1 cellular context compared by ENCODE assay signal in the genomic region with DNA sequence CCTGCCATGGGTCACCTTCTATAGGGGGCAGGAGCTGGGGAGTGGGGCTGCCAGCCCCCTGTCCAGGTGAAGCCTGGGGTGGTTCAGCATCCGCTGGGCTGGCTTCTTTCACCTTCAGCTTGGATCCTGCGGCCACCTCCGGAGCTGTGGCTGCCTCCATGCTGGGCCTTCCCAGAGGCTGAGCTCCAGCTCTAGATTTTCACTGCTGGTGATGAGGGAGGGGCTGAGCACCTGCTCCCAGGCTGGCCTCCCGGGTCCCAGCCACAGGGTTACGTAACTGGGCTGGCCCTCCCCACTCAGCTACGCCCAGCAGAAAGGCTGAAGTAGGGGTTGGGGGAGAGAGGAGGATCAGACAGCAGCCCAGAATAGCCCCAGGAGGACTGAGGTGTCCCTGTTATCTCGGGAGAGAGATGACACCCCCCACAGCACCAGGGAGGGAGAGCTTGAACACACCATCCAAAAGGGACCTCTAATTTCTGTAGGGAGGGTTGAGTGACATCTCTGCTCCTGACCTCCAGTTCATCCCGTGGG.
TF ChIP-seq lines count a peak whose summit lies in the region.

A gene with protein sequence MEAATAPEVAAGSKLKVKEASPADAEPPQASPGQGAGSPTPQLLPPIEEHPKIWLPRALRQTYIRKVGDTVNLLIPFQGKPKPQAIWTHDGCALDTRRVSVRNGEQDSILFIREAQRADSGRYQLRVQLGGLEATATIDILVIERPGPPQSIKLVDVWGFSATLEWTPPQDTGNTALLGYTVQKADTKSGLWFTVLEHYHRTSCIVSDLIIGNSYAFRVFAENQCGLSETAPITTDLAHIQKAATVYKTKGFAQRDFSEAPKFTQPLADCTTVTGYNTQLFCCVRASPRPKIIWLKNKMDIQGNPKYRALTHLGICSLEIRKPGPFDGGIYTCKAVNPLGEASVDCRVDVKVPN (minus strand): TSS at position 180 of the 531 bp plus-strand sequence. CDS start 20 bp downstream, at position 160.

TF ChIP-seq in HepG2, 621 proteins besides CTCF, POLR2A, EP300 and RAD21 (continued from another document and continues in another):
- TF ChIP-seq, protein P1, sequence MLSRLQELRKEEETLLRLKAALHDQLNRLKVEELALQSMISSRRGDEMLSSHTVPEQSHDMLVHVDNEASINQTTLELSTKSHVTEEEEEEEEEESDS (CRISPR knock-in tag; IDR thresholded peaks at IDR 0.05; ENCODE audit: borderline replicate concordance) = no peak
- TF ChIP-seq SUZ12 (IDR thresholded peaks at IDR 0.05; ENCODE audit: low read depth, low read length) = no peak
- TF ChIP-seq, protein P2, sequence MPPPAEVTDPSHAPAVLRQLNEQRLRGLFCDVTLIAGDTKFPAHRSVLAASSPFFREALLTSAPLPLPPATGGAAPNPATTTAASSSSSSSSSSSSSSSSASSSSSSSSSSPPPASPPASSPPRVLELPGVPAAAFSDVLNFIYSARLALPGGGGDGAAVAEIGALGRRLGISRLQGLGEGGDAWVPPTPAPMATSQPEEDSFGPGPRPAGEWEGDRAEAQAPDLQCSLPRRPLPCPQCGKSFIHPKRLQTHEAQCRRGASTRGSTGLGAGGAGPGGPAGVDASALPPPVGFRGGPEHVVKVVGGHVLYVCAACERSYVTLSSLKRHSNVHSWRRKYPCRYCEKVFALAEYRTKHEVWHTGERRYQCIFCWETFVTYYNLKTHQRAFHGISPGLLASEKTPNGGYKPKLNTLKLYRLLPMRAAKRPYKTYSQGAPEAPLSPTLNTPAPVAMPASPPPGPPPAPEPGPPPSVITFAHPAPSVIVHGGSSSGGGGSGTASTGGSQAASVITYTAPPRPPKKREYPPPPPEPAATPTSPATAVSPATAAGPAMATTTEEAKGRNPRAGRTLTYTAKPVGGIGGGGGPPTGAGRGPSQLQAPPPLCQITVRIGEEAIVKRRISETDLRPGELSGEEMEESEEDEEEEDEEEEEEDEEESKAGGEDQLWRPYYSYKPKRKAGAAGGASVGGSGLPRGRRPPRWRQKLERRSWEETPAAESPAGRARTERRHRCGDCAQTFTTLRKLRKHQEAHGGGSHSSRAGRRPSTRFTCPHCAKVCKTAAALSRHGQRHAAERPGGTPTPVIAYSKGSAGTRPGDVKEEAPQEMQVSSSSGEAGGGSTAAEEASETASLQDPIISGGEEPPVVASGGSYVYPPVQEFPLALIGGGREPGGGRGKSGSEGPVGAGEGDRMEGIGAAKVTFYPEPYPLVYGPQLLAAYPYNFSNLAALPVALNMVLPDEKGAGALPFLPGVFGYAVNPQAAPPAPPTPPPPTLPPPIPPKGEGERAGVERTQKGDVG (CRISPR knock-in tag; IDR thresholded peaks at IDR 0.05; ENCODE audit: borderline replicate concordance) = no peak
- TF ChIP-seq, protein P3, sequence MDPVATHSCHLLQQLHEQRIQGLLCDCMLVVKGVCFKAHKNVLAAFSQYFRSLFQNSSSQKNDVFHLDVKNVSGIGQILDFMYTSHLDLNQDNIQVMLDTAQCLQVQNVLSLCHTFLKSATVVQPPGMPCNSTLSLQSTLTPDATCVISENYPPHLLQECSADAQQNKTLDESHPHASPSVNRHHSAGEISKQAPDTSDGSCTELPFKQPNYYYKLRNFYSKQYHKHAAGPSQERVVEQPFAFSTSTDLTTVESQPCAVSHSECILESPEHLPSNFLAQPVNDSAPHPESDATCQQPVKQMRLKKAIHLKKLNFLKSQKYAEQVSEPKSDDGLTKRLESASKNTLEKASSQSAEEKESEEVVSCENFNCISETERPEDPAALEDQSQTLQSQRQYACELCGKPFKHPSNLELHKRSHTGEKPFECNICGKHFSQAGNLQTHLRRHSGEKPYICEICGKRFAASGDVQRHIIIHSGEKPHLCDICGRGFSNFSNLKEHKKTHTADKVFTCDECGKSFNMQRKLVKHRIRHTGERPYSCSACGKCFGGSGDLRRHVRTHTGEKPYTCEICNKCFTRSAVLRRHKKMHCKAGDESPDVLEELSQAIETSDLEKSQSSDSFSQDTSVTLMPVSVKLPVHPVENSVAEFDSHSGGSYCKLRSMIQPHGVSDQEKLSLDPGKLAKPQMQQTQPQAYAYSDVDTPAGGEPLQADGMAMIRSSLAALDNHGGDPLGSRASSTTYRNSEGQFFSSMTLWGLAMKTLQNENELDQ (CRISPR knock-in tag; IDR thresholded peaks at IDR 0.05; ENCODE audit: borderline replicate concordance) = no peak
- no peak for TF ChIP-seq EEA1 (CRISPR knock-in tag; IDR thresholded peaks at IDR 0.05; ENCODE audit: borderline replicate concordance)
- no peak for TF ChIP-seq FOXA3 (CRISPR knock-in tag; IDR thresholded peaks at IDR 0.05)
- TF ChIP-seq SAP130 (CRISPR knock-in tag; IDR thresholded peaks at IDR 0.05; ENCODE audit: low read depth) = peak; percentile 44; the same call in 1 of the 2 replicates
- TF ChIP-seq ZNF543 (CRISPR knock-in tag; IDR thresholded peaks at IDR 0.05) = no peak
- TF ChIP-seq, protein P4, sequence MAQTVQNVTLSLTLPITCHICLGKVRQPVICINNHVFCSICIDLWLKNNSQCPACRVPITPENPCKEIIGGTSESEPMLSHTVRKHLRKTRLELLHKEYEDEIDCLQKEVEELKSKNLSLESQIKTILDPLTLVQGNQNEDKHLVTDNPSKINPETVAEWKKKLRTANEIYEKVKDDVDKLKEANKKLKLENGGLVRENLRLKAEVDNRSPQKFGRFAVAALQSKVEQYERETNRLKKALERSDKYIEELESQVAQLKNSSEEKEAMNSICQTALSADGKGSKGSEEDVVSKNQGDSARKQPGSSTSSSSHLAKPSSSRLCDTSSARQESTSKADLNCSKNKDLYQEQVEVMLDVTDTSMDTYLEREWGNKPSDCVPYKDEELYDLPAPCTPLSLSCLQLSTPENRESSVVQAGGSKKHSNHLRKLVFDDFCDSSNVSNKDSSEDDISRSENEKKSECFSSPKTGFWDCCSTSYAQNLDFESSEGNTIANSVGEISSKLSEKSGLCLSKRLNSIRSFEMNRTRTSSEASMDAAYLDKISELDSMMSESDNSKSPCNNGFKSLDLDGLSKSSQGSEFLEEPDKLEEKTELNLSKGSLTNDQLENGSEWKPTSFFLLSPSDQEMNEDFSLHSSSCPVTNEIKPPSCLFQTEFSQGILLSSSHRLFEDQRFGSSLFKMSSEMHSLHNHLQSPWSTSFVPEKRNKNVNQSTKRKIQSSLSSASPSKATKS (CRISPR knock-in tag; IDR thresholded peaks at IDR 0.05) = no peak
- TF ChIP-seq DR1 (CRISPR knock-in tag; IDR thresholded peaks at IDR 0.05) = 0 out of 2 replicates have a peak, but pooled peaks have one; percentile 32
- TF ChIP-seq ZNF563 (CRISPR knock-in tag; IDR thresholded peaks at IDR 0.05) = no peak
- no peak for TF ChIP-seq GATA4 (IDR thresholded peaks at IDR 0.05; ENCODE audit: borderline replicate concordance, low read depth)
- TF ChIP-seq, protein P5, sequence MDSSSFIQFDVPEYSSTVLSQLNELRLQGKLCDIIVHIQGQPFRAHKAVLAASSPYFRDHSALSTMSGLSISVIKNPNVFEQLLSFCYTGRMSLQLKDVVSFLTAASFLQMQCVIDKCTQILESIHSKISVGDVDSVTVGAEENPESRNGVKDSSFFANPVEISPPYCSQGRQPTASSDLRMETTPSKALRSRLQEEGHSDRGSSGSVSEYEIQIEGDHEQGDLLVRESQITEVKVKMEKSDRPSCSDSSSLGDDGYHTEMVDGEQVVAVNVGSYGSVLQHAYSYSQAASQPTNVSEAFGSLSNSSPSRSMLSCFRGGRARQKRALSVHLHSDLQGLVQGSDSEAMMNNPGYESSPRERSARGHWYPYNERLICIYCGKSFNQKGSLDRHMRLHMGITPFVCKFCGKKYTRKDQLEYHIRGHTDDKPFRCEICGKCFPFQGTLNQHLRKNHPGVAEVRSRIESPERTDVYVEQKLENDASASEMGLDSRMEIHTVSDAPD (CRISPR knock-in tag; IDR thresholded peaks at IDR 0.05) = no peak
- TF ChIP-seq ZNF749 (CRISPR knock-in tag; IDR thresholded peaks at IDR 0.05; ENCODE audit: borderline replicate concordance) = no peak
- no peak for TF ChIP-seq BCL6 (CRISPR knock-in tag; IDR thresholded peaks at IDR 0.05)
- 0 out of 2 replicates have a peak, but pooled peaks have one; percentile 25 for TF ChIP-seq MED1 (CRISPR knock-in tag; IDR thresholded peaks at IDR 0.05)
- TF ChIP-seq, protein P6, sequence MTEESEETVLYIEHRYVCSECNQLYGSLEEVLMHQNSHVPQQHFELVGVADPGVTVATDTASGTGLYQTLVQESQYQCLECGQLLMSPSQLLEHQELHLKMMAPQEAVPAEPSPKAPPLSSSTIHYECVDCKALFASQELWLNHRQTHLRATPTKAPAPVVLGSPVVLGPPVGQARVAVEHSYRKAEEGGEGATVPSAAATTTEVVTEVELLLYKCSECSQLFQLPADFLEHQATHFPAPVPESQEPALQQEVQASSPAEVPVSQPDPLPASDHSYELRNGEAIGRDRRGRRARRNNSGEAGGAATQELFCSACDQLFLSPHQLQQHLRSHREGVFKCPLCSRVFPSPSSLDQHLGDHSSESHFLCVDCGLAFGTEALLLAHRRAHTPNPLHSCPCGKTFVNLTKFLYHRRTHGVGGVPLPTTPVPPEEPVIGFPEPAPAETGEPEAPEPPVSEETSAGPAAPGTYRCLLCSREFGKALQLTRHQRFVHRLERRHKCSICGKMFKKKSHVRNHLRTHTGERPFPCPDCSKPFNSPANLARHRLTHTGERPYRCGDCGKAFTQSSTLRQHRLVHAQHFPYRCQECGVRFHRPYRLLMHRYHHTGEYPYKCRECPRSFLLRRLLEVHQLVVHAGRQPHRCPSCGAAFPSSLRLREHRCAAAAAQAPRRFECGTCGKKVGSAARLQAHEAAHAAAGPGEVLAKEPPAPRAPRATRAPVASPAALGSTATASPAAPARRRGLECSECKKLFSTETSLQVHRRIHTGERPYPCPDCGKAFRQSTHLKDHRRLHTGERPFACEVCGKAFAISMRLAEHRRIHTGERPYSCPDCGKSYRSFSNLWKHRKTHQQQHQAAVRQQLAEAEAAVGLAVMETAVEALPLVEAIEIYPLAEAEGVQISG (CRISPR knock-in tag; IDR thresholded peaks at IDR 0.05) = no peak; the same call in 1 of the 2 replicates
- TF ChIP-seq POLR2G (IDR thresholded peaks at IDR 0.05; ENCODE audit: low read depth, low read length) = peak; percentile 35; the same call in 1 of the 2 replicates
- no peak for TF ChIP-seq DMAP1 (CRISPR knock-in tag; IDR thresholded peaks at IDR 0.05)
- no peak for TF ChIP-seq ZNF572 (CRISPR knock-in tag; IDR thresholded peaks at IDR 0.05)
- TF ChIP-seq CHD4 (IDR thresholded peaks at IDR 0.05; ENCODE audit: borderline replicate concordance, low read length) = no peak
- TF ChIP-seq, protein P7, sequence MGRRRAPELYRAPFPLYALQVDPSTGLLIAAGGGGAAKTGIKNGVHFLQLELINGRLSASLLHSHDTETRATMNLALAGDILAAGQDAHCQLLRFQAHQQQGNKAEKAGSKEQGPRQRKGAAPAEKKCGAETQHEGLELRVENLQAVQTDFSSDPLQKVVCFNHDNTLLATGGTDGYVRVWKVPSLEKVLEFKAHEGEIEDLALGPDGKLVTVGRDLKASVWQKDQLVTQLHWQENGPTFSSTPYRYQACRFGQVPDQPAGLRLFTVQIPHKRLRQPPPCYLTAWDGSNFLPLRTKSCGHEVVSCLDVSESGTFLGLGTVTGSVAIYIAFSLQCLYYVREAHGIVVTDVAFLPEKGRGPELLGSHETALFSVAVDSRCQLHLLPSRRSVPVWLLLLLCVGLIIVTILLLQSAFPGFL (CRISPR knock-in tag; IDR thresholded peaks at IDR 0.05) = no peak
- TF ChIP-seq ZNF232 (CRISPR knock-in tag; IDR thresholded peaks at IDR 0.05; ENCODE audit: borderline replicate concordance) = no peak
- TF ChIP-seq ZFP90 (CRISPR knock-in tag; IDR thresholded peaks at IDR 0.05; ENCODE audit: borderline replicate concordance) = no peak
- TF ChIP-seq SP1 (IDR thresholded peaks at IDR 0.05) = no peak
- no peak for TF ChIP-seq SP1 (CRISPR knock-in tag; IDR thresholded peaks at IDR 0.05)
- TF ChIP-seq ZNF484 (CRISPR knock-in tag; IDR thresholded peaks at IDR 0.05; ENCODE audit: borderline replicate concordance, low read depth) = no peak
- TF ChIP-seq, protein P8, sequence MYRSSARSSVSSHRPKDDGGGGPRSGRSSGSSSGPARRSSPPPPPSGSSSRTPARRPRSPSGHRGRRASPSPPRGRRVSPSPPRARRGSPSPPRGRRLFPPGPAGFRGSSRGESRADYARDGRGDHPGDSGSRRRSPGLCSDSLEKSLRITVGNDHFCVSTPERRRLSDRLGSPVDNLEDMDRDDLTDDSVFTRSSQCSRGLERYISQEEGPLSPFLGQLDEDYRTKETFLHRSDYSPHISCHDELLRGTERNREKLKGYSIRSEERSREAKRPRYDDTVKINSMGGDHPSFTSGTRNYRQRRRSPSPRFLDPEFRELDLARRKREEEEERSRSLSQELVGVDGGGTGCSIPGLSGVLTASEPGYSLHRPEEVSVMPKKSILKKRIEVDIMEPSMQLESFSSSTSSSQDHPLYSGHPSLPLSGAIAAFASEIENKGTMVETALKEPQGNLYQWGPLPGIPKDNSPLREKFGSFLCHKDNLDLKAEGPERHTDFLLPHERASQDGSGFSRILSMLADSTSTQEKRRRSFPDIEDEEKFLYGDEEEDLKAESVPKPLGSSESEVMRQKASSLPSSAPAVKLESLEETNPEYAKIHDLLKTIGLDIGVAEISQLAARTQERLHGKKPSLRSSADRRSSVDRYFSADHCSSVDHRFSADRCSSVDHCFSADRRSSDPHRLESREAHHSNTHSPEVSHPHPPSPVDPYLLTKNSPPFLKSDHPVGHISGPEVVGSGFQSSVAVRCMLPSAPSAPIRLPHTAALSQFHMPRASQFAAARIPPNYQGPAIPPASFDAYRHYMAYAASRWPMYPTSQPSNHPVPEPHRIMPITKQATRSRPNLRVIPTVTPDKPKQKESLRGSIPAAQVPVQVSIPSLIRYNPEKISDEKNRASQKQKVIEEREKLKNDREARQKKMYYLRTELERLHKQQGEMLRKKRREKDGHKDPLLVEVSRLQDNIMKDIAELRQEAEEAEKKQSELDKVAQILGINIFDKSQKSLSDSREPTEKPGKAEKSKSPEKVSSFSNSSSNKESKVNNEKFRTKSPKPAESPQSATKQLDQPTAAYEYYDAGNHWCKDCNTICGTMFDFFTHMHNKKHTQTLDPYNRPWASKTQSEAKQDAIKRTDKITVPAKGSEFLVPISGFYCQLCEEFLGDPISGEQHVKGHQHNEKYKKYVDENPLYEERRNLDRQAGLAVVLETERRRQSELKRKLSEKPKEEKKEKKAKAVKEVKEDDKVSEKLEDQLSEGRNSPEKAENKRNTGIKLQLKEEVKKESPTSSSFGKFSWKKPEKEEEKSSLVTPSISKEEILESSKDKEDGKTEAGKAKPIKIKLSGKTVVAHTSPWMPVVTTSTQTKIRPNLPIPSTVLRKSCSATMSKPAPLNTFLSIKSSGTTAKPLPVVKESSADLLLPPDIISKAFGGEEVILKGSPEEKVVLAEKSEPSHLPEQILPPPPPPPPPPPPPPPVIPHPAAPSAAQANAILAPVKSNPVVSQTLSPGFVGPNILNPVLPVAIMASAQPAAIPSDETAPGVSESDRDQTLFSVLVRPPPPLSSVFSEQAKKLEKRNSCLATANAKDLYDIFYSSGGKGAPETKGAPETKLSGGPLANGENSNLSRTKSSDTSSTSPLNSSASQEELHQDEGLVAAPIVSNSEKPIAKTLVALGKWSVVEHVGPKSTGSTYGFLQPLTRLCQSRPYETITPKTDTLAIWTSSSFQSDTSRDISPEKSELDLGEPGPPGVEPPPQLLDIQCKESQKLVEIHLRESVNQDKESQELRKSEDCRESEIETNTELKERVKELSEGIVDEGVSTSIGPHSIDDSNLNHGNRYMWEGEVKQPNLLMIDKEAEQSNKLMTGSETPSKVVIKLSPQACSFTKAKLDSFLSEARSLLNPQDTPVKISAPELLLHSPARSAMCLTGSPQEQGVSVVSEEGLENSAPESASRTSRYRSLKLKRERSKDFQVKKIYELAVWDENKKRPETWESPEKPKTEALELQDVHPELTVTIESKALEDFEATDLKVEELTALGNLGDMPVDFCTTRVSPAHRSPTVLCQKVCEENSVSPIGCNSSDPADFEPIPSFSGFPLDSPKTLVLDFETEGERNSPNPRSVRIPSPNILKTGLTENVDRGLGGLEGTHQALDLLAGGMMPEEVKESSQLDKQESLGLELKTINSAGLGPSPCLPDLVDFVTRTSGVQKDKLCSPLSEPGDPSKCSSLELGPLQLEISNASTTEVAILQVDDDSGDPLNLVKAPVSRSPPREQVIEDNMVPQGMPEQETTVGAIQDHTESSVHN (CRISPR knock-in tag; IDR thresholded peaks at IDR 0.05) = no peak
- no peak for TF ChIP-seq KDM6A (CRISPR knock-in tag; IDR thresholded peaks at IDR 0.05; ENCODE audit: low read depth)
- no peak for TF ChIP-seq YEATS2 (CRISPR knock-in tag; IDR thresholded peaks at IDR 0.05; ENCODE audit: borderline replicate concordance)
